2 cellular contexts compared by ENCODE assay signal in genomic region chr7:144148224-144148827, GRCh38.
TF ChIP-seq lines count a peak whose summit lies in the region.

No MANE protein-coding gene starts in this region.

TF ChIP-seq in HEK293, 187 proteins besides CTCF, POLR2A, EP300 and RAD21 (continued from another document):
- TF ChIP-seq ZBTB26 (tag by site-specific recombination; optimal IDR thresholded peaks at IDR 0.05), result no peak
- TF ChIP-seq, protein P1, sequence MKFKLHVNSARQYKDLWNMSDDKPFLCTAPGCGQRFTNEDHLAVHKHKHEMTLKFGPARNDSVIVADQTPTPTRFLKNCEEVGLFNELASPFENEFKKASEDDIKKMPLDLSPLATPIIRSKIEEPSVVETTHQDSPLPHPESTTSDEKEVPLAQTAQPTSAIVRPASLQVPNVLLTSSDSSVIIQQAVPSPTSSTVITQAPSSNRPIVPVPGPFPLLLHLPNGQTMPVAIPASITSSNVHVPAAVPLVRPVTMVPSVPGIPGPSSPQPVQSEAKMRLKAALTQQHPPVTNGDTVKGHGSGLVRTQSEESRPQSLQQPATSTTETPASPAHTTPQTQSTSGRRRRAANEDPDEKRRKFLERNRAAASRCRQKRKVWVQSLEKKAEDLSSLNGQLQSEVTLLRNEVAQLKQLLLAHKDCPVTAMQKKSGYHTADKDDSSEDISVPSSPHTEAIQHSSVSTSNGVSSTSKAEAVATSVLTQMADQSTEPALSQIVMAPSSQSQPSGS (tag by site-specific recombination; IDR thresholded peaks at IDR 0.05; ENCODE audit: low read depth), result no peak
- TF ChIP-seq RBAK (tag by site-specific recombination; IDR thresholded peaks at IDR 0.05), result no peak
- TF ChIP-seq ZNF324 (tag by site-specific recombination; IDR thresholded peaks at IDR 0.05), result no peak
- no peak for TF ChIP-seq REST (tag by site-specific recombination; IDR thresholded peaks at IDR 0.05)
- peak; percentile 98 for TF ChIP-seq ZNF791 (tag by site-specific recombination; IDR thresholded peaks at IDR 0.05)
- TF ChIP-seq ZNF174 (tag by site-specific recombination; IDR thresholded peaks at IDR 0.05), result no peak
- TF ChIP-seq, protein P2, sequence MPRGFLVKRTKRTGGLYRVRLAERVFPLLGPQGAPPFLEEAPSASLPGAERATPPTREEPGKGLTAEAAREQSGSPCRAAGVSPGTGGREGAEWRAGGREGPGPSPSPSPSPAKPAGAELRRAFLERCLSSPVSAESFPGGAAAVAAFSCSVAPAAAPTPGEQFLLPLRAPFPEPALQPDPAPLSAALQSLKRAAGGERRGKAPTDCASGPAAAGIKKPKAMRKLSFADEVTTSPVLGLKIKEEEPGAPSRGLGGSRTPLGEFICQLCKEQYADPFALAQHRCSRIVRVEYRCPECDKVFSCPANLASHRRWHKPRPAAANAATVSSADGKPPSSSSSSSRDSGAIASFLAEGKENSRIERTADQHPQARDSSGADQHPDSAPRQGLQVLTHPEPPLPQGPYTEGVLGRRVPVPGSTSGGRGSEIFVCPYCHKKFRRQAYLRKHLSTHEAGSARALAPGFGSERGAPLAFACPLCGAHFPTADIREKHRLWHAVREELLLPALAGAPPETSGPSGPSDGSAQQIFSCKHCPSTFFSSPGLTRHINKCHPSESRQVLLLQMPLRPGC (tag by site-specific recombination; IDR thresholded peaks at IDR 0.05), result no peak
- no peak for TF ChIP-seq WT1 (tag by site-specific recombination; IDR thresholded peaks at IDR 0.05)
- TF ChIP-seq TRIM28 (IDR thresholded peaks at IDR 0.05; ENCODE audit: borderline replicate concordance, low read length), result peak; percentile 99
- peak; percentile 95 for TF ChIP-seq SETDB1 (IDR thresholded peaks at IDR 0.05; ENCODE audit: insufficient read length, low read length)
- TF ChIP-seq PBX3 (CRISPR knock-in tag; IDR thresholded peaks at IDR 0.05), result no peak
- no peak for TF ChIP-seq ZNF560 (tag by site-specific recombination; IDR thresholded peaks at IDR 0.05; ENCODE audit: borderline replicate concordance)
- no peak for TF ChIP-seq ZSCAN18 (tag by site-specific recombination; IDR thresholded peaks at IDR 0.05)

TF ChIP-seq in K562, 482 proteins besides CTCF, POLR2A, EP300 and RAD21:
- peak in 1 of 2 experiments; percentile 78; a peak in 2 of 3 replicates for TF ChIP-seq CBX3 (IDR thresholded peaks at IDR 0.05; ENCODE audit: borderline replicate concordance in 1 of 2, low read length in 2 of 2)
- TF ChIP-seq TRIM28 (IDR thresholded peaks at IDR 0.05), result peak; percentile 91
- TF ChIP-seq BCOR (IDR thresholded peaks at IDR 0.05), result no peak
- TF ChIP-seq CBX5 (IDR thresholded peaks at IDR 0.05; ENCODE audit: borderline replicate concordance, low read depth), result peak; percentile 68; the same call in 1 of the 2 replicates
- TF ChIP-seq ESRRA (IDR thresholded peaks at IDR 0.05; ENCODE audit: borderline replicate concordance, low read depth), result no peak
- no peak for TF ChIP-seq STAG1 (CRISPR knock-in tag; IDR thresholded peaks at IDR 0.05; ENCODE audit: borderline replicate concordance)
- no peak for TF ChIP-seq KLF10 (CRISPR knock-in tag; IDR thresholded peaks at IDR 0.05)
TF ChIP-seq in K562: peak in this region for 3.
